ENCODE assay signal across 14 cellular contexts in the genomic region with DNA sequence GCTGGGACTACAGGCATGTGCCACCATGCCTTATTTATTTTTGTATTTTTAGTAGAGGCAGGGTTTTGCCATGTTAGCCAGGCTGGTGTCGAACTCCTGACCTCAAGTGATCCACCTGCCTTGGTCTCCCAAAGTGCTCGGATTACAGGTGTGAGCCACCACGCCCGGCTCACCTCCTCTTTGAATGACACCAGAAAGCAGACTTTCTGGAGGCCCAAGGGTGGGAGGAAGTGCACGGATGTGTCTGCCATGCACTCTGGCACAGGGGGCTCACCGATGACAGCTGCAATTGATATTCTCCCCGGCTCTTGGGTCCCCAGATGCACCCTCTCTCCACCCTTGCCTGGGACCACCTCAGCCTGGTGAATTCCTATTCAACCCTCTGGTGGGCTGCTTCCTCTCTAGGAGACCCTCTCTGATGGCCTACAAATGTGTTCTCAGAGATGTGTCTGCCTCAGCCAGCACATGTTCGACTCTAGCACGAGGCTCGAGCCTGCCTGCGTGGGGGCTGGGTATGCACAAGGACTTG.
DNase-seq lines count a peak whose midpoint lies in the region; ATAC-seq and TF ChIP-seq lines count a peak whose summit lies in the region.
"Had no signal": no experiment of that assay in that cellular context is flagged by ENCODE, and none has a peak within 500 bp of the region (broad histone marks: within the 10 kb centered on the region; RNA-seq: fewer than 3 reads in every experiment).

No MANE protein-coding gene starts in this region.

- no peak for TF ChIP-seq CTCF in endodermal cell (conservative IDR thresholded peaks at IDR 0.05)
- no peak for TF ChIP-seq CTCF in osteocyte (IDR thresholded peaks at IDR 0.05)
- no peak for TF ChIP-seq CTCF in upper lobe of right lung (IDR thresholded peaks at IDR 0.05)

- H3K4me3 Mint-ChIP-seq in endodermal cell (no peak overlapping the region), osteocyte (ENCODE audit: unreplicated experiment) (no peak overlapping the region)
- H3K4me3 Mint-ChIP-seq in activated naive CD8-positive, alpha-beta T cell treated with anti-CD3 and anti-CD28 coated beads, Interleukin-2, amount 50 U/mL, for 24 hours: no peak overlapping the region
- H3K4me3 Mint-ChIP-seq: CD4-positive, CD25-positive, alpha-beta regulatory T cell; H9 had no signal

- H3K36me3 ChIP-seq in endodermal cell (ENCODE audit: control insufficient read depth, insufficient read depth, low read length) (no peaks in the 10 kb centered on the region), upper lobe of right lung (no peaks in the 10 kb centered on the region)

- H3K9ac ChIP-seq in endodermal cell (ENCODE audit: extremely low read depth, low read length, poor library complexity, severe bottlenecking): no peak overlapping the region

- ATAC-seq in left cardiac atrium (no peak), upper lobe of right lung (no peak)
- ATAC-seq in activated naive CD8-positive, alpha-beta T cell treated with anti-CD3 and anti-CD28 coated beads, Interleukin-2, amount 50 U/mL, for 24 hours: no peak
- ATAC-seq: A549, GM12878 had no signal

- DNase-seq in cardiac septum (ENCODE audit: low spot score) (peak; percentile 15), left cardiac atrium (no peak), endodermal cell (peak; percentile 25), osteocyte (ENCODE audit: extremely low spot score, unreplicated experiment) (peak; percentile 76), upper lobe of right lung (peak; percentile 22), EL (no peak)
- DNase-seq in activated naive CD8-positive, alpha-beta T cell treated with anti-CD3 and anti-CD28 coated beads, Interleukin-2, amount 50 U/mL, for 24 hours: no peak
- no peak for DNase-seq in stimulated activated CD4-positive, alpha-beta T cell treated with anti-CD3 and anti-CD28 coated beads, Interleukin-1b, Interleukin-23, amount 100 ng/mL, for 48 hours
- DNase-seq: CD4-positive, CD25-positive, alpha-beta regulatory T cell; DMS 273 treated with DMSO at 0.1 percent for 48 hours; GOT3; H9 had no signal

- H3K9me3 ChIP-seq in endodermal cell (ENCODE audit: control insufficient read depth, low read length) (no peaks in the 10 kb centered on the region), upper lobe of right lung (no peaks in the 10 kb centered on the region)
- H3K9me3 ChIP-seq: A549 had no signal

- H3K27ac Mint-ChIP-seq in endodermal cell (no peak overlapping the region), osteocyte (ENCODE audit: unreplicated experiment) (no peak overlapping the region)
- H3K27ac Mint-ChIP-seq in activated naive CD8-positive, alpha-beta T cell treated with anti-CD3 and anti-CD28 coated beads, Interleukin-2, amount 50 U/mL, for 24 hours: no peak overlapping the region
- H3K27ac Mint-ChIP-seq: CD4-positive, CD25-positive, alpha-beta regulatory T cell; H9 had no signal

- 88 to 92% methylated on average over 9 to 11 of the region's 11 CpGs for WGBS in endodermal cell (ENCODE audit: insufficient coverage in 1 of 2, insufficient read length in 1 of 2), 2 experiments

- no peaks in the 10 kb centered on the region for H3K9me3 Mint-ChIP-seq in endodermal cell
- no peaks in the 10 kb centered on the region for H3K9me3 Mint-ChIP-seq in osteocyte (ENCODE audit: unreplicated experiment)
- no peaks in the 10 kb centered on the region for H3K9me3 Mint-ChIP-seq in activated naive CD8-positive, alpha-beta T cell treated with anti-CD3 and anti-CD28 coated beads, Interleukin-2, amount 50 U/mL, for 24 hours
- H3K9me3 Mint-ChIP-seq: CD4-positive, CD25-positive, alpha-beta regulatory T cell; H9 had no signal

- H3K4me3 ChIP-seq in endodermal cell (ENCODE audit: low read length): no peak overlapping the region
- no peak overlapping the region for H3K4me3 ChIP-seq in upper lobe of right lung
- H3K4me3 ChIP-seq: A549, GM12878 had no signal

- H3K27me3 Mint-ChIP-seq in endodermal cell (ENCODE audit: insufficient read depth) (peaks cover 12% of the 10 kb centered on the region), osteocyte (ENCODE audit: unreplicated experiment) (no peaks in the 10 kb centered on the region)
- peaks cover 3% of the 10 kb centered on the region for H3K27me3 Mint-ChIP-seq in activated naive CD8-positive, alpha-beta T cell treated with anti-CD3 and anti-CD28 coated beads, Interleukin-2, amount 50 U/mL, for 24 hours

- intact Hi-C loops in cardiac septum (cut with DNase I) (no loop called here), left cardiac atrium (cut with DNase I) (no loop called here), upper lobe of right lung (cut with DNase I) (no loop called here)

- H3K27ac ChIP-seq in endodermal cell (ENCODE audit: low read depth, low read length) (no peak overlapping the region), upper lobe of right lung (no peak overlapping the region)
- H3K27ac ChIP-seq: A549 had no signal

- H3K4me1 ChIP-seq in endodermal cell (ENCODE audit: control insufficient read depth, insufficient read depth, low read length) (no peaks in the 10 kb centered on the region), upper lobe of right lung (peaks cover 4% of the 10 kb centered on the region)
- H3K4me1 ChIP-seq: A549 had no signal

- H3K4me1 Mint-ChIP-seq in endodermal cell (peaks cover 3% of the 10 kb centered on the region), osteocyte (ENCODE audit: unreplicated experiment) (peaks cover 25% of the 10 kb centered on the region)
- H3K4me1 Mint-ChIP-seq in activated naive CD8-positive, alpha-beta T cell treated with anti-CD3 and anti-CD28 coated beads, Interleukin-2, amount 50 U/mL, for 24 hours: no peaks in the 10 kb centered on the region
- H3K4me1 Mint-ChIP-seq: CD4-positive, CD25-positive, alpha-beta regulatory T cell; H9 had no signal

- H3K27me3 ChIP-seq in endodermal cell (ENCODE audit: control insufficient read depth, insufficient read depth, low read length, poor library complexity, severe bottlenecking) (no peaks in the 10 kb centered on the region), upper lobe of right lung (no peaks in the 10 kb centered on the region)

- H3K36me3 Mint-ChIP-seq in endodermal cell (ENCODE audit: low read depth) (no peaks in the 10 kb centered on the region), osteocyte (ENCODE audit: unreplicated experiment) (no peaks in the 10 kb centered on the region)
- no peaks in the 10 kb centered on the region for H3K36me3 Mint-ChIP-seq in activated naive CD8-positive, alpha-beta T cell treated with anti-CD3 and anti-CD28 coated beads, Interleukin-2, amount 50 U/mL, for 24 hours (ENCODE audit: low read depth)
- H3K36me3 Mint-ChIP-seq: CD4-positive, CD25-positive, alpha-beta regulatory T cell had no signal

Comparison
In these comparisons a context has a peak if more than half of its experiments do, and no peak if none do; other contexts are left out.
1. DNase-seq: peak in cardiac septum (single experiment), endodermal cell (single experiment), osteocyte (single experiment) and upper lobe of right lung (single experiment); none in left cardiac atrium (single experiment), EL (single experiment), activated naive CD8-positive, alpha-beta T cell treated with anti-CD3 and anti-CD28 coated beads, Interleukin-2, amount 50 U/mL, for 24 hours (single experiment) and stimulated activated CD4-positive, alpha-beta T cell treated with anti-CD3 and anti-CD28 coated beads, Interleukin-1b, Interleukin-23, amount 100 ng/mL, for 48 hours (single experiment).